ENCODE assay signal across 9 cellular contexts in genomic region chr6:37048851-37049734, GRCh38. TPM values are rescaled to one million over a fixed set of nuclear protein-coding genes. Genes with fewer than 3 reads are reported as not detected.
DNase-seq lines count a peak whose midpoint lies in the region; ATAC-seq and TF ChIP-seq lines count a peak whose summit lies in the region.
"Had no signal": no experiment of that assay in that cellular context is flagged by ENCODE, and none has a peak within 500 bp of the region (broad histone marks: within the 10 kb centered on the region; RNA-seq: fewer than 3 reads in every experiment).

No MANE protein-coding gene starts in this region.

- no peaks in the 10 kb centered on the region for H3K9me3 ChIP-seq in HEK293 (ENCODE audit: control insufficient read depth, insufficient read depth, low read depth, low read length)
- H3K9me3 ChIP-seq in RWPE2 (ENCODE audit: severe bottlenecking): no peaks in the 10 kb centered on the region
- H3K9me3 ChIP-seq: tibial nerve had no signal

- H3K4me1 Mint-ChIP-seq in Calu3 (ENCODE audit: low read depth, unreplicated experiment) (peaks cover 24% of the 10 kb centered on the region), glutamatergic neuron (ENCODE audit: low read depth, unreplicated experiment) (peaks cover 10% of the 10 kb centered on the region), mesothelial cell of epicardium (peaks cover 7% of the 10 kb centered on the region)
- H3K4me1 Mint-ChIP-seq in activated naive CD8-positive, alpha-beta T cell treated with anti-CD3 and anti-CD28 coated beads, Interleukin-2, amount 10 ng/mL, durations not matched to agents 7 days and 5 days: peaks cover 66% of the 10 kb centered on the region

- intact Hi-C loops in Calu3 (cut with micrococcal nuclease; ENCODE audit: unreplicated experiment): no loop called here
- intact Hi-C loops in left colon (cut with DNase I, micrococcal nuclease): loop anchor here in 1 of 2 donors (5.0 kb wide), 1 partner anchor 123 kb away; the partner anchor contains the start of gene PIM1

- H3K4me3 Mint-ChIP-seq in Calu3 (ENCODE audit: low read depth, unreplicated experiment): no peak overlapping the region
- H3K4me3 Mint-ChIP-seq in activated naive CD8-positive, alpha-beta T cell treated with anti-CD3 and anti-CD28 coated beads, Interleukin-2, amount 10 ng/mL, durations not matched to agents 7 days and 5 days: peak overlapping the region; percentile 83
- H3K4me3 Mint-ChIP-seq in glutamatergic neuron (ENCODE audit: unreplicated experiment): no peak overlapping the region
- H3K4me3 Mint-ChIP-seq in mesothelial cell of epicardium: no peak overlapping the region

- H3K4me1 ChIP-seq in HEK293 (ENCODE audit: control insufficient read depth, insufficient read depth, low read length) (no peaks in the 10 kb centered on the region), RWPE2 (ENCODE audit: insufficient read depth, poor library complexity, severe bottlenecking) (peaks cover 4% of the 10 kb centered on the region)

- H3K4me3 ChIP-seq in HEK293 (ENCODE audit: low read depth, low read length) (no peak overlapping the region), RWPE2 (ENCODE audit: severe bottlenecking) (no peak overlapping the region)
- H3K4me3 ChIP-seq: tibial nerve had no signal

- H3K27ac ChIP-seq in HEK293 (ENCODE audit: extremely low read depth, low read depth, low read length) (no peak overlapping the region), RWPE2 (ENCODE audit: poor library complexity, severe bottlenecking) (no peak overlapping the region)

- H3K27me3 ChIP-seq in RWPE2 (ENCODE audit: insufficient read depth, poor library complexity, severe bottlenecking): no peaks in the 10 kb centered on the region
- H3K27me3 ChIP-seq: tibial nerve had no signal

- TF ChIP-seq CTCF in Calu3 (IDR thresholded peaks at IDR 0.05; ENCODE audit: unreplicated experiment) (no peak), HEK293 (tag by site-specific recombination; IDR thresholded peaks at IDR 0.05) (no peak), RWPE2 (IDR thresholded peaks at IDR 0.05; ENCODE audit: poor library complexity, severe bottlenecking) (no peak), glutamatergic neuron (IDR thresholded peaks at IDR 0.05; ENCODE audit: partially characterized antibody, unreplicated experiment) (no peak), mesothelial cell of epicardium (IDR thresholded peaks at IDR 0.05; ENCODE audit: unreplicated experiment) (no peak)

- BruUV-seq in Calu3 (replicated peaks; lab: Mats Ljungman, UMichigan): no TSS peak

- peak; percentile 51 for DNase-seq in Calu3
- no peak for DNase-seq in RWPE2 (ENCODE audit: low spot score)
- DNase-seq in activated naive CD8-positive, alpha-beta T cell treated with anti-CD3 and anti-CD28 coated beads, Interleukin-2, amount 10 ng/mL, durations not matched to agents 7 days and 5 days: peak; percentile 61
- peak; percentile 52 to 61 for DNase-seq in left colon
- peak; percentile 61 for DNase-seq in stimulated activated CD8-positive, alpha-beta memory T cell treated with anti-CD3 and anti-CD28 coated beads, Interleukin-4, amount 100 ng/mL, for 24 hours (ENCODE audit: low read depth)
- DNase-seq in glutamatergic neuron: no peak
- no peak for DNase-seq in mesothelial cell of epicardium (ENCODE audit: low spot score in 2 of 2, unreplicated experiment in 2 of 2)

- ATAC-seq in RWPE2 (ENCODE audit: low read depth): peak; percentile 91
- ATAC-seq in activated naive CD8-positive, alpha-beta T cell treated with anti-CD3 and anti-CD28 coated beads, Interleukin-2, amount 10 ng/mL, durations not matched to agents 7 days and 5 days (ENCODE audit: low read depth): peak; percentile 61
- no peak for ATAC-seq in left colon

- no peaks in the 10 kb centered on the region for H3K36me3 ChIP-seq in HEK293 (ENCODE audit: control insufficient read depth in 2 of 2, insufficient read depth in 1 of 2, low read length in 2 of 2)
- no peaks in the 10 kb centered on the region for H3K36me3 ChIP-seq in RWPE2 (ENCODE audit: low read depth)
- H3K36me3 ChIP-seq: tibial nerve had no signal

- H3K27me3 Mint-ChIP-seq in Calu3 (ENCODE audit: unreplicated experiment) (no peaks in the 10 kb centered on the region), glutamatergic neuron (ENCODE audit: unreplicated experiment) (no peaks in the 10 kb centered on the region), mesothelial cell of epicardium (ENCODE audit: low read depth) (no peaks in the 10 kb centered on the region)
- no peaks in the 10 kb centered on the region for H3K27me3 Mint-ChIP-seq in activated naive CD8-positive, alpha-beta T cell treated with anti-CD3 and anti-CD28 coated beads, Interleukin-2, amount 10 ng/mL, durations not matched to agents 7 days and 5 days

- POLR2A ChIA-PET in HEK293 (lab: Yijun Ruan, JAX): interaction anchor here (6.7 kb wide), 1 partner anchor 122 kb away, joined by 51 read pairs; the partner anchor contains the start of gene PIM1
- POLR2A ChIA-PET in activated naive CD8-positive, alpha-beta T cell treated with anti-CD3 and anti-CD28 coated beads, Interleukin-2, amount 10 ng/mL, durations not matched to agents 7 days and 5 days (lab: Charles Lee): interaction anchor here (0.5 to 11.3 kb wide), 10 partner anchors 8 to 158 kb away, joined by 3 to 580 read pairs (median 28); partner anchors contain the start of genes MTCH1 and PIM1

- H3K27ac Mint-ChIP-seq in Calu3 (ENCODE audit: unreplicated experiment): no peak overlapping the region
- peak overlapping the region; percentile 94 for H3K27ac Mint-ChIP-seq in activated naive CD8-positive, alpha-beta T cell treated with anti-CD3 and anti-CD28 coated beads, Interleukin-2, amount 10 ng/mL, durations not matched to agents 7 days and 5 days
- H3K27ac Mint-ChIP-seq in glutamatergic neuron (ENCODE audit: unreplicated experiment): no peak overlapping the region
- H3K27ac Mint-ChIP-seq in mesothelial cell of epicardium: no peak overlapping the region

- no peaks in the 10 kb centered on the region for H3K9me3 Mint-ChIP-seq in Calu3 (ENCODE audit: low read depth, unreplicated experiment)
- no peaks in the 10 kb centered on the region for H3K9me3 Mint-ChIP-seq in activated naive CD8-positive, alpha-beta T cell treated with anti-CD3 and anti-CD28 coated beads, Interleukin-2, amount 10 ng/mL, durations not matched to agents 7 days and 5 days
- H3K9me3 Mint-ChIP-seq in glutamatergic neuron (ENCODE audit: unreplicated experiment): peaks cover 3% of the 10 kb centered on the region
- no peaks in the 10 kb centered on the region for H3K9me3 Mint-ChIP-seq in mesothelial cell of epicardium

- H3K36me3 Mint-ChIP-seq in Calu3 (ENCODE audit: insufficient read depth, unreplicated experiment): peaks cover 6% of the 10 kb centered on the region
- H3K36me3 Mint-ChIP-seq in activated naive CD8-positive, alpha-beta T cell treated with anti-CD3 and anti-CD28 coated beads, Interleukin-2, amount 10 ng/mL, durations not matched to agents 7 days and 5 days: peaks cover 7% of the 10 kb centered on the region
- H3K36me3 Mint-ChIP-seq in glutamatergic neuron (ENCODE audit: unreplicated experiment): no peaks in the 10 kb centered on the region
- H3K36me3 Mint-ChIP-seq in mesothelial cell of epicardium: no peaks in the 10 kb centered on the region

- CTCF ChIA-PET in Calu3 (lab: Charles Lee): interaction anchor here (0.6 to 3.3 kb wide), 5 partner anchors 19 to 1142 kb away, joined by 3 to 20 read pairs (median 5); no protein-coding TSS in a partner anchor
- CTCF ChIA-PET in HEK293 (lab: Yijun Ruan, JAX): interaction anchor here (0.6 to 20.6 kb wide), 9 partner anchors 11 to 399 kb away, joined by 3 to 380 read pairs (median 7); partner anchors contain the start of gene PIM1

TF ChIP-seq in HEK293, 187 proteins besides CTCF, POLR2A, EP300 and RAD21:
- peak; percentile 87 for TF ChIP-seq ZNF121 (tag by site-specific recombination; IDR thresholded peaks at IDR 0.05)
- no peak for TF ChIP-seq REST (tag by site-specific recombination; IDR thresholded peaks at IDR 0.05)

RNA-seq across cellular contexts. Expression of gene FGD2, which starts 43.6 kb away (rescaled TPM):
- 0.19 and 1.0 TPM in 2 replicates for total RNA-seq in Calu3 (2022)
- total RNA-seq in activated naive CD8-positive, alpha-beta T cell treated with anti-CD3 and anti-CD28 coated beads, Interleukin-2, amount 10 ng/mL, durations not matched to agents 7 days and 5 days: 10 to 100 TPM in 1 of 2 experiments, 1 to 10 TPM in 1; 9.8 to 12.4 TPM
- total RNA-seq in left colon: 10 to 100 TPM in 1 of 2 donors, 1 to 10 TPM in 1; 5.1 to 13.5 TPM
- not detected for total RNA-seq in glutamatergic neuron (ENCODE audit: unreplicated experiment)
- not detected in 3 replicates for total RNA-seq in mesothelial cell of epicardium

Comparison
In these comparisons a context has a peak if more than half of its experiments do, and no peak if none do; other contexts are left out.
1. DNase-seq: peak in Calu3 (single experiment), activated naive CD8-positive, alpha-beta T cell treated with anti-CD3 and anti-CD28 coated beads, Interleukin-2, amount 10 ng/mL, durations not matched to agents 7 days and 5 days (single experiment), left colon (2 of 2) and stimulated activated CD8-positive, alpha-beta memory T cell treated with anti-CD3 and anti-CD28 coated beads, Interleukin-4, amount 100 ng/mL, for 24 hours (single experiment); none in RWPE2 (single experiment), glutamatergic neuron (single experiment) and mesothelial cell of epicardium (0 of 2).